Comparison of ENCODE assay signal across 8 cellular contexts in genomic region chr11:75816561-75817239, GRCh38. TPM values are rescaled to one million over a fixed set of nuclear protein-coding genes. Genes with fewer than 3 reads are reported as not detected.
DNase-seq lines count a peak whose midpoint lies in the region; ATAC-seq, FAIRE-seq and TF ChIP-seq lines count a peak whose summit lies in the region.

No MANE protein-coding gene starts in this region.

- ATAC-seq in GM21360 (IDR thresholded peaks at IDR 0.05; ENCODE audit: unreplicated experiment), result no peak

- FAIRE-seq in urothelium cell line (lab: Jason Lieb, UNC) (no peak), H54 (lab: Jason Lieb, UNC) (no peak)

- POLR2A ChIA-PET in BJ (lab: Charles Lee), result interaction anchor here (0.5 kb wide), 1 partner anchor 196 kb away, joined by 8 read pairs; no protein-coding TSS in a partner anchor

- H3K4me1 ChIP-seq in mucosa of stomach (ENCODE audit: control insufficient read depth, insufficient read depth, low read length), result peaks cover 22% of the 10 kb centered on the region

- peak overlapping the region; percentile 88 for H3K9ac ChIP-seq in mucosa of stomach (ENCODE audit: low read length)

- no peaks in the 10 kb centered on the region for H3K9me3 ChIP-seq in mucosa of stomach (ENCODE audit: control insufficient read depth, low read length)

- no peaks in the 10 kb centered on the region; the same call in 1 of the 2 replicates for H3K27me3 ChIP-seq in BJ (ENCODE audit: control insufficient read depth, insufficient read depth, low read length)
- H3K27me3 ChIP-seq in mucosa of stomach (ENCODE audit: control insufficient read depth, insufficient read depth, low read length), result no peaks in the 10 kb centered on the region

- no peaks in the 10 kb centered on the region for H3K36me3 ChIP-seq in BJ (ENCODE audit: control insufficient read depth, insufficient read depth, low read length)
- H3K36me3 ChIP-seq in mucosa of stomach (ENCODE audit: control insufficient read depth, insufficient read depth, low read length), result no peaks in the 10 kb centered on the region

- no peak for DNase-seq in BJ (ENCODE audit: low read depth)
- DNase-seq in Jurkat, Clone E6-1 (ENCODE audit: low read depth, low spot score), result peak; percentile 60
- DNase-seq in astrocyte of the cerebellum (ENCODE audit: low read depth), result no peak
- DNase-seq in T-helper 9 cell, result no peak
- DNase-seq in urothelium cell line (ENCODE audit: low spot score), result no peak
- DNase-seq in H54 (ENCODE audit: insufficient read length, low spot score), result no peak

- CTCF ChIA-PET in BJ (lab: Yijun Ruan, JAX), result interaction anchor here (0.8 to 2.5 kb wide), 2 partner anchors 13 to 51 kb away, joined by 3 to 17 read pairs; no protein-coding TSS in a partner anchor

- no peak for TF ChIP-seq CTCF in BJ (IDR thresholded peaks at IDR 0.05; ENCODE audit: insufficient read depth, low read depth, low read length)
- TF ChIP-seq CTCF in astrocyte of the cerebellum (IDR thresholded peaks at IDR 0.05; ENCODE audit: low read depth, low read length, missing control alignments), result no peak

- H3K4me3 ChIP-seq in BJ (ENCODE audit: low read depth, low read length), result peak overlapping the region; percentile 73
- peak overlapping the region; percentile 85 for H3K4me3 ChIP-seq in Jurkat, Clone E6-1 (ENCODE audit: low read length)
- peak overlapping the region; percentile 93 for H3K4me3 ChIP-seq in astrocyte of the cerebellum (ENCODE audit: low read depth, low read length)
- H3K4me3 ChIP-seq in mucosa of stomach (ENCODE audit: low read length), result peak overlapping the region; percentile 85

- in situ Hi-C loops in astrocyte of the cerebellum (cut with HindIII; ENCODE audit: low sequenced_read_pairs), result no loop called here

- no peak for TF ChIP-seq POLR2A in H54 (IDR thresholded peaks at IDR 0.05; ENCODE audit: low read depth, low read length)

RNA-seq across cellular contexts. Expression of gene UVRAG, which starts 1.7 kb away (rescaled TPM):
- polyA plus RNA-seq in BJ (2011; rRNA removed), result 8.2 and 10.7 TPM in 2 replicates
- 8.8 and 13.3 TPM in 2 replicates for polyA minus RNA-seq in BJ (2011; rRNA and poly(A)+ RNA removed)
- polyA plus RNA-seq in Jurkat, Clone E6-1 (2012; ENCODE audit: insufficient read depth, insufficient read length), result 10.2 TPM

RNA-seq across cellular contexts. Expression of gene DGAT2, which starts 48.1 kb away (rescaled TPM):
- polyA plus RNA-seq in BJ (2011; rRNA removed), result 1.1 and 2.6 TPM in 2 replicates
- 0.51 and 1.3 TPM in 2 replicates for polyA minus RNA-seq in BJ (2011; rRNA and poly(A)+ RNA removed)
- 15.8 TPM for polyA plus RNA-seq in Jurkat, Clone E6-1 (2012; ENCODE audit: insufficient read depth, insufficient read length)
